In the genomic region with DNA sequence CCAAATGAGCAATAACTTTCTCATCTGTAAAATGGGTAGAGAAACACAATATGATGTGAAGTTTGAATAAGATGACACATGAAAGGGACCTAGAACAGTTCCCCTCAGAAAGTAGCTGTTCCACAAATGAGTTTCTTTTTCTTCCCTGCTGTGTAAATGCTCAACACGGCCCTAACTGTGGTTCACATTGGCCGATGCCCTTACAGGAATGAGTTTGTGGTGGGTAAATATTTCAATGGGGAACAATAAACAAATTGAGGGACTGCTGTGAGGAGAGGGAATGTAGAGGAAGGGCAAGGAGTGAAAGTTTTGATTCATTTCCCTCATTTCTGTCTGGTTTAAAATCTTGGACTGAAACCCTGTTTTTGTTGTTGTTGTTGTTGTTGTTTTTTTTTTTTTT, we compare ENCODE assay signal across 33 cellular contexts. TPM values are rescaled to one million over a fixed set of nuclear protein-coding genes. Genes with fewer than 3 reads are reported as not detected.
"Had no signal": no experiment of that assay in that cellular context is flagged by ENCODE, and none has a peak within 500 bp of the region (broad histone marks: within the 10 kb centered on the region; RNA-seq: fewer than 3 reads in every experiment).

No MANE protein-coding gene starts in this region.

- H3K27ac ChIP-seq: adrenal gland, ascending aorta, breast epithelium, esophagus muscularis mucosa, foreskin keratinocyte had no signal

- ATAC-seq: activated CD4-positive, alpha-beta T cell treated with anti-CD3 and anti-CD28 coated beads for 36 hours; activated CD8-positive, alpha-beta memory T cell treated with anti-CD3 and anti-CD28 coated beads, Interleukin-2, amount 10 ng/mL, durations not matched to agents 7 days and 5 days; activated CD8-positive, alpha-beta T cell treated with anti-CD3 and anti-CD28 coated beads, Interleukin-2, amount 10 ng/mL, durations not matched to agents 7 days and 5 days; activated naive CD8-positive, alpha-beta T cell treated with anti-CD3 and anti-CD28 coated beads, Interleukin-2, amount 50 U/mL, for 24 hours; effector memory CD8-positive, alpha-beta T cell; foreskin keratinocyte; gastrocnemius medialis had no signal

- H3K4me1 ChIP-seq: adrenal gland, ascending aorta, breast epithelium, esophagus muscularis mucosa, foreskin keratinocyte had no signal

- DNase-seq: activated CD4-positive, alpha-beta memory T cell treated with anti-CD3 and anti-CD28 coated beads for 36 hours; activated CD4-positive, alpha-beta T cell treated with anti-CD3 and anti-CD28 coated beads for 36 hours; activated CD4-positive, alpha-beta T cell treated with anti-CD3 and anti-CD28 coated beads, Interleukin-2, amount 10 ng/mL, durations not matched to agents 24 days and 14 days; activated CD4-positive, CD25-positive, alpha-beta regulatory T cell; activated CD4-positive, CD25-positive, alpha-beta regulatory T cell treated with anti-CD3 and anti-CD28 coated beads, Interleukin-2, amount 50 U/mL, for 72 hours; activated CD8-positive, alpha-beta memory T cell treated with anti-CD3 and anti-CD28 coated beads, Interleukin-2, amount 10 ng/mL, durations not matched to agents 7 days and 5 days; activated CD8-positive, alpha-beta memory T cell treated with anti-CD3 and anti-CD28 coated beads, Interleukin-2, amount 50 U/mL, for 4 hours; activated CD8-positive, alpha-beta T cell treated with anti-CD3 and anti-CD28 coated beads, Interleukin-2, amount 10 ng/mL, durations not matched to agents 7 days and 5 days; activated effector memory CD4-positive, alpha-beta T cell treated with anti-CD3 and anti-CD28 coated beads, Interleukin-2, amount 50 U/mL, for 16 hours; activated naive CD4-positive, alpha-beta T cell treated with anti-CD3 and anti-CD28 coated beads for 36 hours; activated naive CD8-positive, alpha-beta T cell treated with anti-CD3 and anti-CD28 coated beads for 36 hours; activated naive CD8-positive, alpha-beta T cell treated with anti-CD3 and anti-CD28 coated beads, Interleukin-2, amount 50 U/mL, for 24 hours; activated T-cell treated with anti-CD3 and anti-CD28 coated beads, Interleukin-2, amount 50 U/mL, for 1 hour; activated T-cell treated with anti-CD3 and anti-CD28 coated beads, Interleukin-2, amount 50 U/mL, for 48 hours; adrenal gland; cortex of kidney; dermis blood vessel endothelial cell; effector CD4-positive, alpha-beta T cell; effector memory CD8-positive, alpha-beta T cell; erythroblast; foreskin keratinocyte; gastrocnemius medialis; glutamatergic neuron; T-helper 2 cell had no signal

- H3K36me3 ChIP-seq: adrenal gland, ascending aorta, breast epithelium, cardiac muscle cell, esophagus muscularis mucosa, gastrocnemius medialis had no signal

- H3K4me3 ChIP-seq: adrenal gland, ascending aorta, breast epithelium, cardiac muscle cell, esophagus muscularis mucosa, gastrocnemius medialis had no signal

- FAIRE-seq: colon had no signal

- H3K27me3 ChIP-seq: adrenal gland, ascending aorta, breast epithelium, cardiac muscle cell, esophagus muscularis mucosa, foreskin keratinocyte, gastrocnemius medialis had no signal

- H3K9me3 ChIP-seq: adrenal gland, gastrocnemius medialis had no signal

RNA-seq across cellular contexts. Expression of a gene that starts 12.8 kb away (rescaled TPM):
- total RNA-seq: activated CD4-positive, alpha-beta memory T cell treated with anti-CD3 and anti-CD28 coated beads for 36 hours; activated CD4-positive, alpha-beta T cell treated with anti-CD3 and anti-CD28 coated beads for 36 hours; activated CD4-positive, alpha-beta T cell treated with anti-CD3 and anti-CD28 coated beads, Interleukin-2, amount 10 ng/mL, durations not matched to agents 24 days and 14 days; activated CD8-positive, alpha-beta memory T cell treated with anti-CD3 and anti-CD28 coated beads for 36 hours; activated CD8-positive, alpha-beta memory T cell treated with anti-CD3 and anti-CD28 coated beads, Interleukin-2, amount 10 ng/mL, durations not matched to agents 7 days and 5 days; activated CD8-positive, alpha-beta T cell treated with anti-CD3 and anti-CD28 coated beads, Interleukin-2, amount 10 ng/mL, durations not matched to agents 7 days and 5 days; activated naive CD4-positive, alpha-beta T cell treated with anti-CD3 and anti-CD28 coated beads for 36 hours; activated naive CD8-positive, alpha-beta T cell treated with anti-CD3 and anti-CD28 coated beads for 36 hours; activated T-helper 1 cell treated with anti-CD3 and anti-CD28 coated beads, Interleukin-12 subunit alpha, Interleukin-12 subunit beta, Interleukin-2, Interleukin-4 antibody, amounts not matched to agents 30 ng/mL and 10 ng/mL and 1 ng/mL, durations not matched to agents 14 hours and 24 hours and 36 hours; activated T-helper 2 cell treated with anti-CD3 and anti-CD28 coated beads, Interferon-gamma antibody, Interleukin-2, Interleukin-4, amounts not matched to agents 10 μg/mL and 5 μg/mL and 100 μg/mL, durations not matched to agents 14 hours and 24 hours and 36 hours; dermis blood vessel endothelial cell; foreskin keratinocyte; T-helper 1 cell treated with Interleukin-12 subunit alpha and Interleukin-12 subunit beta and Interleukin-4 antibody, amounts not matched to agents 30 ng/mL and 1 ng/mL, for 36 hours had no signal
- polyA plus RNA-seq: foreskin keratinocyte had no signal
